Comparison of ENCODE assay signal across 24 cellular contexts in genomic region chr12:32726286-32726685, GRCh38.
"Had no signal": no experiment of that assay in that cellular context is flagged by ENCODE, and none has a peak within 500 bp of the region (broad histone marks: within the 10 kb centered on the region; RNA-seq: fewer than 3 reads in every experiment).

No MANE protein-coding gene starts in this region.

- H3K27ac Mint-ChIP-seq: activated CD8-positive, alpha-beta T cell treated with anti-CD3 and anti-CD28 coated beads, Interleukin-2, amount 10 ng/mL, durations not matched to agents 7 days and 5 days; activated naive CD8-positive, alpha-beta T cell; brain had no signal

- H3K27ac ChIP-seq: cardiac muscle cell had no signal

- H3K4me3 ChIP-seq: cardiac muscle cell, K562 had no signal

- H3K27me3 Mint-ChIP-seq: activated naive CD8-positive, alpha-beta T cell; brain had no signal

- H3K4me3 Mint-ChIP-seq: activated CD8-positive, alpha-beta T cell treated with anti-CD3 and anti-CD28 coated beads, Interleukin-2, amount 10 ng/mL, durations not matched to agents 7 days and 5 days; activated naive CD8-positive, alpha-beta T cell; brain had no signal

- ATAC-seq: activated CD4-positive, CD25-positive, alpha-beta regulatory T cell treated with anti-CD3 and anti-CD28 coated beads, Interleukin-2, amount 50 U/mL, for 24 hours; activated CD8-positive, alpha-beta T cell treated with anti-CD3 and anti-CD28 coated beads, Interleukin-2, amount 10 ng/mL, durations not matched to agents 7 days and 5 days; K562 had no signal

- FAIRE-seq: astrocyte, K562 had no signal

- DNase-seq: activated CD4-positive, alpha-beta T cell treated with anti-CD3 and anti-CD28 coated beads for 4 hours; activated CD4-positive, alpha-beta T cell treated with anti-CD3 and anti-CD28 coated beads, Interleukin-2, amount 50 U/mL, for 4 hours; activated CD8-positive, alpha-beta memory T cell treated with anti-CD3 and anti-CD28 coated beads, Interleukin-2, amount 50 U/mL, for 48 hours; activated CD8-positive, alpha-beta T cell treated with anti-CD3 and anti-CD28 coated beads, Interleukin-2, amount 10 ng/mL, durations not matched to agents 7 days and 5 days; activated effector memory CD4-positive, alpha-beta T cell treated with Interleukin-2 at 50 U/mL for 16 hours; activated naive CD4-positive, alpha-beta T cell; activated T-cell treated with anti-CD3 and anti-CD28 coated beads, Interleukin-2, amount 50 U/mL, for 48 hours; amygdala; Karpas-422; MM.1S; NCI-H1105 treated with DMSO at 0.1 percent for 48 hours; NCI-H1436 treated with DMSO at 0.1 percent for 48 hours; NCI-H187; NCI-H2081; NCI-H510A treated with DMSO at 0.1 percent for 48 hours; NCI-H69; NK-92 treated with Interleukin-12 subunit alpha and Interleukin-12 subunit beta, amount 100 ng/mL, for 24 hours; SIG-M5 had no signal

- H3K4me1 Mint-ChIP-seq: brain had no signal

- H3K9me3 Mint-ChIP-seq: brain had no signal

- H3K27me3 ChIP-seq: cardiac muscle cell had no signal
